In the genomic region with DNA sequence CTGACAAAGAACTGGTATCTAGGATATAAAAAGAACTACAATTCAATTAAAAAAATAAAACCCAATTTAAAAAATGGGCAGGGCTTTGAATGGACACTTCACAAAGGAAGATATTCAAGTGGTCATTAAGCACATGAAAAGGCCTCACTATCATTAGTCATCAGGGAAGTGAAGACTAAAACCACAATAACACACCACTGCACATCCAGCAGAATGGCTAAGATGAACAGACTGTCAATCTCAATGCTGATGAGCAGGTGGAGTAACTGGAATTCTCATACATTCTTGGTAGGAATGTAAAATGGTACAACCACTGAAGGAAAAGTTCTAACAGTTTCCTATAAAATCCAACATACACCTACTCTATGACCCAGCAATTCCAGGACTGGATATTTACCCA, we compare ENCODE assay signal across 15 cellular contexts. TPM values are rescaled to one million over a fixed set of nuclear protein-coding genes. Genes with fewer than 3 reads are reported as not detected.
DNase-seq lines count a peak whose midpoint lies in the region; ATAC-seq and TF ChIP-seq lines count a peak whose summit lies in the region.
"Had no signal": no experiment of that assay in that cellular context is flagged by ENCODE, and none has a peak within 500 bp of the region (broad histone marks: within the 10 kb centered on the region; RNA-seq: fewer than 3 reads in every experiment).

No MANE protein-coding gene starts in this region.

- peak; percentile 21 for DNase-seq in GM23248
- DNase-seq in SJCRH30 = peak in 1 of 2 experiments; percentile 13
- peak; percentile 87 for DNase-seq in foreskin melanocyte
- DNase-seq in activated effector memory CD4-positive, alpha-beta T cell treated with anti-CD3 and anti-CD28 coated beads, Interleukin-2, amount 50 U/mL, for 16 hours = no peak
- DNase-seq in GM10266 (ENCODE audit: extremely low spot score) = no peak
- DNase-seq in NCI-H187 (lab: John Stamatoyannopoulos, UW) = no peak
- DNase-seq: activated naive CD8-positive, alpha-beta T cell treated with anti-CD3 and anti-CD28 coated beads, Interleukin-2, amount 10 ng/mL, durations not matched to agents 7 days and 5 days; left lung; NCI-H1105 treated with DMSO at 0.1 percent for 48 hours; NCI-H446 treated with DMSO at 0.1 percent for 48 hours; upper lobe of left lung had no signal

- H3K79me2 ChIP-seq in GM23248 (ENCODE audit: insufficient read depth) = peaks cover 18% of the 10 kb centered on the region

- TF ChIP-seq POLR2A in GM18505 (IDR thresholded peaks at IDR 0.05; ENCODE audit: borderline replicate concordance, extremely low read depth, insufficient read depth, insufficient read length) = no peak

- peak overlapping the region in 9 of 11 experiments; percentile 85 to 97 (median 94); a peak in 18 of 22 replicates for H3K27ac ChIP-seq in BLaER1 treated with 17β-estradiol and CSF1 and Interleukin-3, amounts not matched to agents 10 nM and 100 nM
- H3K27ac ChIP-seq in GM23248 (no peak overlapping the region), SJCRH30 (peak overlapping the region; percentile 49)
- H3K27ac ChIP-seq: hepatocyte, left lung, upper lobe of left lung had no signal

- ATAC-seq in GM18505 (IDR thresholded peaks at IDR 0.05; ENCODE audit: unreplicated experiment) = no peak
- ATAC-seq: left lung, Panc1 had no signal

- peaks cover 23% of the 10 kb centered on the region for H3F3A ChIP-seq in GM23248 (ENCODE audit: insufficient read depth)

- no peak for TF ChIP-seq CTCF in GM10266 (IDR thresholded peaks at IDR 0.05; ENCODE audit: control insufficient read depth, insufficient read depth, low read depth, missing control alignments)

- no peaks in the 10 kb centered on the region for H3K9me2 ChIP-seq in GM23248 (ENCODE audit: insufficient read depth)

- no peaks in the 10 kb centered on the region for H3K27me3 ChIP-seq in BLaER1 treated with 17β-estradiol and CSF1 and Interleukin-3, amounts not matched to agents 10 nM and 100 nM
- no peaks in the 10 kb centered on the region for H3K27me3 ChIP-seq in GM23248 (replicated peaks; ENCODE audit: insufficient read depth)
- no peaks in the 10 kb centered on the region for H3K27me3 ChIP-seq in SJCRH30
- H3K27me3 ChIP-seq: hepatocyte, left lung, upper lobe of left lung had no signal

- H3K36me3 ChIP-seq in BLaER1 treated with 17β-estradiol and CSF1 and Interleukin-3, amounts not matched to agents 10 nM and 100 nM = peaks cover 39 to 93% (median 67%) of the 10 kb centered on the region in 11 experiments
- 0 out of 2 replicates have a peak, but pooled peaks cover 5% of the 10 kb centered on the region for H3K36me3 ChIP-seq in GM23248 (ENCODE audit: low read depth)
- H3K36me3 ChIP-seq in SJCRH30 = peaks cover 7% of the 10 kb centered on the region

- peaks cover 0 to 53% (median 17%) of the 10 kb centered on the region in 11 experiments; a peak in 11 of 22 replicates for H4K20me1 ChIP-seq in BLaER1 treated with 17β-estradiol and CSF1 and Interleukin-3, amounts not matched to agents 10 nM and 100 nM
- no peaks in the 10 kb centered on the region for H4K20me1 ChIP-seq in GM23248 (ENCODE audit: insufficient read depth)

- peaks cover 49 to 92% (median 71%) of the 10 kb centered on the region in 10 experiments for H3K4me1 ChIP-seq in BLaER1 treated with 17β-estradiol and CSF1 and Interleukin-3, amounts not matched to agents 10 nM and 100 nM
- H3K4me1 ChIP-seq in GM23248 (ENCODE audit: insufficient read depth) (peaks cover 16% of the 10 kb centered on the region), SJCRH30 (peaks cover 50% of the 10 kb centered on the region)

- H3K9me3 ChIP-seq in BLaER1 treated with 17β-estradiol and CSF1 and Interleukin-3, amounts not matched to agents 10 nM and 100 nM (replicated peaks in 1 of 11) = no peaks in the 10 kb centered on the region
- H3K9me3 ChIP-seq in GM23248 (ENCODE audit: low read depth) (no peaks in the 10 kb centered on the region), SJCRH30 (replicated peaks) (no peaks in the 10 kb centered on the region)
- H3K9me3 ChIP-seq: left lung, upper lobe of left lung had no signal

- H2AFZ ChIP-seq in GM23248 = no peak overlapping the region
- H2AFZ ChIP-seq: hepatocyte had no signal

- H3K4me2 ChIP-seq in BLaER1 treated with 17β-estradiol and CSF1 and Interleukin-3, amounts not matched to agents 10 nM and 100 nM = peak overlapping the region; percentile 92 to 98 (median 96)
- H3K4me2 ChIP-seq in GM23248 (ENCODE audit: unreplicated experiment) = no peak overlapping the region
- H3K4me2 ChIP-seq: hepatocyte had no signal

- in situ Hi-C loops in GM23248 (cut with MboI) = no loop called here

- H3K4me3 ChIP-seq in BLaER1 treated with 17β-estradiol and CSF1 and Interleukin-3, amounts not matched to agents 10 nM and 100 nM = peak overlapping the region in 7 of 10 experiments; percentile 73 to 95 (median 75); a peak in 13 of 20 replicates
- no peak overlapping the region for H3K4me3 ChIP-seq in GM23248
- no peak overlapping the region for H3K4me3 ChIP-seq in SJCRH30
- H3K4me3 ChIP-seq: hepatocyte, left lung, upper lobe of left lung had no signal

- peak overlapping the region in 8 of 11 experiments; percentile 85 to 92 (median 90); a peak in 15 of 22 replicates for H3K9ac ChIP-seq in BLaER1 treated with 17β-estradiol and CSF1 and Interleukin-3, amounts not matched to agents 10 nM and 100 nM
- no peak overlapping the region for H3K9ac ChIP-seq in GM23248

RNA-seq across cellular contexts. Expression of a gene that starts 8.9 kb away (rescaled TPM):
- total RNA-seq in GM23248 (2014; rRNA removed; shearing (Covaris generic)) = 27.1 and 27.6 TPM in 2 replicates
- polyA plus RNA-seq in GM23248 (2016; fragmentation: Nextera tagmentation; extraction: Ambion mirVana) = 16.2 and 17.2 TPM in 2 replicates
- total RNA-seq in SJCRH30 (2014; rRNA removed; shearing (Covaris generic)) = 19.9 and 28.1 TPM in 2 replicates

RNA-seq across cellular contexts. Expression of a gene that starts 9.0 kb away (rescaled TPM):
- total RNA-seq in GM23248 (2014; rRNA removed; shearing (Covaris generic)) = 25.7 and 28.3 TPM in 2 replicates
- 20.2 and 22.5 TPM in 2 replicates for polyA plus RNA-seq in GM23248 (2016; fragmentation: Nextera tagmentation; extraction: Ambion mirVana)
- 14.4 and 17.8 TPM in 2 replicates for total RNA-seq in SJCRH30 (2014; rRNA removed; shearing (Covaris generic))

RNA-seq across cellular contexts. Expression of a gene that starts 37.6 kb away (rescaled TPM):
- total RNA-seq in GM23248 (2014; rRNA removed; shearing (Covaris generic)) = 30.1 and 41.9 TPM in 2 replicates
- 22.5 and 23.1 TPM in 2 replicates for polyA plus RNA-seq in GM23248 (2016; fragmentation: Nextera tagmentation; extraction: Ambion mirVana)
- 23.4 and 26.8 TPM in 2 replicates for total RNA-seq in SJCRH30 (2014; rRNA removed; shearing (Covaris generic))

RNA-seq across cellular contexts. Expression of a gene that starts 45.6 kb away (rescaled TPM):
- 1.4 and 1.8 TPM in 2 replicates for total RNA-seq in GM23248 (2014; rRNA removed; shearing (Covaris generic))
- 0.73 and 1.6 TPM in 2 replicates for polyA plus RNA-seq in GM23248 (2016; fragmentation: Nextera tagmentation; extraction: Ambion mirVana)
- 3.5 and 4.0 TPM in 2 replicates for total RNA-seq in SJCRH30 (2014; rRNA removed; shearing (Covaris generic))

Comparison
In these comparisons a context has a peak if more than half of its experiments do, and no peak if none do; other contexts are left out.
1. H3K4me3 ChIP-seq: peak in BLaER1 treated with 17β-estradiol and CSF1 and Interleukin-3, amounts not matched to agents 10 nM and 100 nM (7 of 10); none in GM23248 (single experiment) and SJCRH30 (single experiment).
2. DNase-seq: peak in GM23248 (single experiment) and foreskin melanocyte (single experiment); none in activated effector memory CD4-positive, alpha-beta T cell treated with anti-CD3 and anti-CD28 coated beads, Interleukin-2, amount 50 U/mL, for 16 hours (single experiment), GM10266 (single experiment) and NCI-H187 (0 of 2).